23 cellular contexts compared by ENCODE assay signal in the genomic region with DNA sequence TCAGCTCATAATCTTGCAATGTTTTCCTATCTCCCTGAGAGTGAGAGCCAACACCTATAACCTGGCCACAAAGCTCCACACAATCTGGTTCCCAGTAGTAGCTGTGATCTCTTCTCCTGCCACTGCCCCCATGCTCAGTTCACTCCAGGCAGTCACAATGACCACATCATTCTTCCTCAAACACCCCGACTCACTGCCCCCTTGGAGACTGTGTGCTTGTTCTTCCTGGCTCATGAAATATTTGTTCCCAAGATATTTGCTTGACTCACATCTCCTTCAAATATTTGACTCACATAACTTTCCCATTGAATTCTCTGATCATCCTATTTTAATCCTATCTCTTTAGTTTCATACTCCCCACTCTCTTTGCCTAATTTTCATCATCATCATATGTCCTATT.
A peak's percentile ranks its signal among the peaks of the same experiment; 100 is the strongest.
DNase-seq lines count a peak whose midpoint lies in the region; ATAC-seq and TF ChIP-seq lines count a peak whose summit lies in the region.
"Had no signal": no experiment of that assay in that cellular context is flagged by ENCODE, and none has a peak within 500 bp of the region (broad histone marks: within the 10 kb centered on the region; RNA-seq: fewer than 3 reads in every experiment).

No MANE protein-coding gene starts in this region.

- TF ChIP-seq CTCF in GM23338 (conservative IDR thresholded peaks at IDR 0.05; ENCODE audit: low read depth in 2 of 2) (no peak), foreskin fibroblast (IDR thresholded peaks at IDR 0.05; ENCODE audit: low read depth, low read length) (no peak)

- ATAC-seq in GM23338 = no peak
- no peak for ATAC-seq in HG03196 (IDR thresholded peaks at IDR 0.05; ENCODE audit: unreplicated experiment)
- ATAC-seq: activated naive CD8-positive, alpha-beta T cell treated with anti-CD3 and anti-CD28 coated beads, Interleukin-2, amount 50 U/mL, for 24 hours; gastrocnemius medialis; HepG2; natural killer cell treated with Interleukin-12 subunit alpha and Interleukin-12 subunit beta and Interleukin-15 and Interleukin-18, amount 100 ng/mL, for 72 hours; stimulated activated effector memory CD8-positive, alpha-beta T cell treated with anti-CD3 and anti-CD28 coated beads, Interleukin-12 subunit alpha, Interleukin-12 subunit beta, amount 100 ng/mL, for 72 hours had no signal

- H3F3A ChIP-seq in GM23338 (replicated peaks; ENCODE audit: low read depth) = no peaks in the 10 kb centered on the region

- H3K4me1 Mint-ChIP-seq in GM23338 (no peaks in the 10 kb centered on the region), immature natural killer cell (no peaks in the 10 kb centered on the region)
- H3K4me1 Mint-ChIP-seq in CD4-positive, alpha-beta memory T cell = peaks cover 3 to 6% (median 5%) of the 10 kb centered on the region in 4 donors
- H3K4me1 Mint-ChIP-seq: stimulated activated effector memory CD8-positive, alpha-beta T cell treated with anti-CD3 and anti-CD28 coated beads, Interleukin-12 subunit alpha, Interleukin-12 subunit beta, amount 100 ng/mL, for 72 hours had no signal

- intact Hi-C loops in CD4-positive, alpha-beta memory T cell (cut with micrococcal nuclease) = no loop called here

- H3K27me3 Mint-ChIP-seq in GM23338 (ENCODE audit: insufficient read depth, low read depth, poor library complexity) = peaks cover 1% of the 10 kb centered on the region
- H3K27me3 Mint-ChIP-seq in immature natural killer cell (ENCODE audit: low read depth in 3 of 3) = peaks cover 0 to 5% (median 2%) of the 10 kb centered on the region in 3 donors
- peaks cover 6% of the 10 kb centered on the region in 2 donors for H3K27me3 Mint-ChIP-seq in CD4-positive, alpha-beta memory T cell

- no peak overlapping the region for H3K4me3 Mint-ChIP-seq in GM23338
- no peak overlapping the region for H3K4me3 Mint-ChIP-seq in immature natural killer cell
- H3K4me3 Mint-ChIP-seq in CD4-positive, alpha-beta memory T cell = no peak overlapping the region
- H3K4me3 Mint-ChIP-seq: activated naive CD8-positive, alpha-beta T cell treated with anti-CD3 and anti-CD28 coated beads, Interleukin-2, amount 50 U/mL, for 24 hours; activated T-helper 1 cell treated with anti-CD3 and anti-CD28 coated beads, Interleukin-12 subunit alpha, Interleukin-12 subunit beta, Interleukin-2, Interleukin-4 antibody, amounts not matched to agents 30 ng/mL and 10 ng/mL and 1 ng/mL, durations not matched to agents 14 hours and 24 hours and 36 hours; natural killer cell treated with Interleukin-12 subunit alpha and Interleukin-12 subunit beta and Interleukin-15 and Interleukin-18, amount 100 ng/mL, for 72 hours; stimulated activated effector memory CD8-positive, alpha-beta T cell treated with anti-CD3 and anti-CD28 coated beads, Interleukin-12 subunit alpha, Interleukin-12 subunit beta, amount 100 ng/mL, for 72 hours had no signal

- H3K4me3 ChIP-seq in GM23338 (no peak overlapping the region), foreskin fibroblast (ENCODE audit: low read depth in 1 of 2, low read length in 2 of 2) (no peak overlapping the region)
- H3K4me3 ChIP-seq in CD4-positive, alpha-beta memory T cell (ENCODE audit: low read length in 2 of 2) = no peak overlapping the region
- H3K4me3 ChIP-seq: gastrocnemius medialis, HAP-1, lung, prostate gland had no signal

- no peaks in the 10 kb centered on the region for H3K79me2 ChIP-seq in GM23338 (replicated peaks; ENCODE audit: insufficient read depth)

- H3K36me3 Mint-ChIP-seq in GM23338 (ENCODE audit: low read depth) = no peaks in the 10 kb centered on the region
- no peaks in the 10 kb centered on the region for H3K36me3 Mint-ChIP-seq in immature natural killer cell
- H3K36me3 Mint-ChIP-seq in CD4-positive, alpha-beta memory T cell = no peaks in the 10 kb centered on the region
- H3K36me3 Mint-ChIP-seq: natural killer cell treated with Interleukin-12 subunit alpha and Interleukin-12 subunit beta and Interleukin-15 and Interleukin-18, amount 100 ng/mL, for 72 hours; stimulated activated effector memory CD8-positive, alpha-beta T cell treated with anti-CD3 and anti-CD28 coated beads, Interleukin-12 subunit alpha, Interleukin-12 subunit beta, amount 100 ng/mL, for 72 hours had no signal

- no peak for DNase-seq in GM23338 (ENCODE audit: low spot score)
- peak; percentile 66 for DNase-seq in amniotic epithelial cell (ENCODE audit: low read depth)
- DNase-seq in foreskin fibroblast = peak; percentile 23 to 68
- DNase-seq in renal cortical epithelial cell (ENCODE audit: low read depth) = peak; percentile 77
- no peak for DNase-seq in immature natural killer cell
- DNase-seq in CD4-positive, alpha-beta memory T cell = no peak
- DNase-seq in SW480 (ENCODE audit: low spot score) = no peak
- DNase-seq: activated CD4-positive, CD25-positive, alpha-beta regulatory T cell; activated naive CD8-positive, alpha-beta T cell treated with anti-CD3 and anti-CD28 coated beads, Interleukin-2, amount 50 U/mL, for 24 hours; cerebellar nuclear complex; gastrocnemius medialis; NCI-H2081; NCI-H69; stimulated activated CD4-positive, alpha-beta T cell treated with anti-CD3 and anti-CD28 coated beads, Interleukin-12 subunit alpha, Interleukin-12 subunit beta, amount 100 ng/mL, for 4 hours; T-helper 2 cell had no signal

- H3K4me2 ChIP-seq in GM23338 = no peak overlapping the region

- H3K27ac ChIP-seq in GM23338 (ENCODE audit: low read depth) = no peak overlapping the region
- no peak overlapping the region for H3K27ac ChIP-seq in CD4-positive, alpha-beta memory T cell (ENCODE audit: low read depth, low read length)
- H3K27ac ChIP-seq: gastrocnemius medialis, prostate gland had no signal

- no peaks in the 10 kb centered on the region for H3K4me1 ChIP-seq in GM23338 (ENCODE audit: insufficient read depth)
- H3K4me1 ChIP-seq in CD4-positive, alpha-beta memory T cell (ENCODE audit: insufficient read depth, low read length) = no peaks in the 10 kb centered on the region
- H3K4me1 ChIP-seq: gastrocnemius medialis, HAP-1, prostate gland had no signal

- 0 out of 2 replicates have a peak overlapping the region, but pooled peaks have one; percentile 27 for H3K27ac Mint-ChIP-seq in GM23338
- H3K27ac Mint-ChIP-seq in immature natural killer cell = no peak overlapping the region
- peak overlapping the region in 1 of 7 donors; percentile 62 for H3K27ac Mint-ChIP-seq in CD4-positive, alpha-beta memory T cell
- H3K27ac Mint-ChIP-seq: activated naive CD8-positive, alpha-beta T cell treated with anti-CD3 and anti-CD28 coated beads, Interleukin-2, amount 50 U/mL, for 24 hours; activated T-helper 1 cell treated with anti-CD3 and anti-CD28 coated beads, Interleukin-12 subunit alpha, Interleukin-12 subunit beta, Interleukin-2, Interleukin-4 antibody, amounts not matched to agents 30 ng/mL and 10 ng/mL and 1 ng/mL, durations not matched to agents 14 hours and 24 hours and 36 hours; natural killer cell treated with Interleukin-12 subunit alpha and Interleukin-12 subunit beta and Interleukin-15 and Interleukin-18, amount 100 ng/mL, for 72 hours; stimulated activated effector memory CD8-positive, alpha-beta T cell treated with anti-CD3 and anti-CD28 coated beads, Interleukin-12 subunit alpha, Interleukin-12 subunit beta, amount 100 ng/mL, for 72 hours had no signal

- no peaks in the 10 kb centered on the region for H3K27me3 ChIP-seq in GM23338 (ENCODE audit: insufficient read depth)
- H3K27me3 ChIP-seq in CD4-positive, alpha-beta memory T cell (ENCODE audit: insufficient read depth, low read length) = no peaks in the 10 kb centered on the region
- H3K27me3 ChIP-seq: gastrocnemius medialis had no signal

- H3K9me3 Mint-ChIP-seq in GM23338 (no peaks in the 10 kb centered on the region), immature natural killer cell (peaks cover 0 to 6% (median 0%) of the 10 kb centered on the region in 6 donors)
- peaks cover 0 to 3% (median 0%) of the 10 kb centered on the region in 8 donors for H3K9me3 Mint-ChIP-seq in CD4-positive, alpha-beta memory T cell
- H3K9me3 Mint-ChIP-seq: activated naive CD8-positive, alpha-beta T cell treated with anti-CD3 and anti-CD28 coated beads, Interleukin-2, amount 50 U/mL, for 24 hours; activated T-helper 1 cell treated with anti-CD3 and anti-CD28 coated beads, Interleukin-12 subunit alpha, Interleukin-12 subunit beta, Interleukin-2, Interleukin-4 antibody, amounts not matched to agents 30 ng/mL and 10 ng/mL and 1 ng/mL, durations not matched to agents 14 hours and 24 hours and 36 hours had no signal

- H2AFZ ChIP-seq in GM23338 = no peak overlapping the region

- POLR2A ChIA-PET in CD4-positive, alpha-beta memory T cell (lab: Charles Lee; ENCODE audit: partially characterized antibody) = no interaction called here

- CTCF ChIA-PET in CD4-positive, alpha-beta memory T cell (lab: Charles Lee; ENCODE audit: partially characterized antibody) = no interaction called here

- H3K9me3 ChIP-seq in CD4-positive, alpha-beta memory T cell (ENCODE audit: control insufficient read depth in 1 of 2, low read length in 2 of 2) = no peaks in the 10 kb centered on the region
- H3K9me3 ChIP-seq: gastrocnemius medialis, HAP-1, prostate gland had no signal

- H3K36me3 ChIP-seq in GM23338 (ENCODE audit: insufficient read depth) = no peaks in the 10 kb centered on the region
- H3K36me3 ChIP-seq in CD4-positive, alpha-beta memory T cell (ENCODE audit: insufficient read depth, low read length) = no peaks in the 10 kb centered on the region
- H3K36me3 ChIP-seq: gastrocnemius medialis, HAP-1, prostate gland had no signal

- no peaks in the 10 kb centered on the region for H3K9me2 ChIP-seq in GM23338 (ENCODE audit: insufficient read depth)

- no peaks in the 10 kb centered on the region for H4K20me1 ChIP-seq in GM23338 (replicated peaks; ENCODE audit: insufficient read depth)

Comparison
In these comparisons a context has a peak if more than half of its experiments do, and no peak if none do; other contexts are left out.
1. DNase-seq: peak in amniotic epithelial cell (single experiment), foreskin fibroblast (2 of 2) and renal cortical epithelial cell (single experiment); none in GM23338 (single experiment), immature natural killer cell (0 of 3), CD4-positive, alpha-beta memory T cell (0 of 5) and SW480 (single experiment).